In the genomic region with DNA sequence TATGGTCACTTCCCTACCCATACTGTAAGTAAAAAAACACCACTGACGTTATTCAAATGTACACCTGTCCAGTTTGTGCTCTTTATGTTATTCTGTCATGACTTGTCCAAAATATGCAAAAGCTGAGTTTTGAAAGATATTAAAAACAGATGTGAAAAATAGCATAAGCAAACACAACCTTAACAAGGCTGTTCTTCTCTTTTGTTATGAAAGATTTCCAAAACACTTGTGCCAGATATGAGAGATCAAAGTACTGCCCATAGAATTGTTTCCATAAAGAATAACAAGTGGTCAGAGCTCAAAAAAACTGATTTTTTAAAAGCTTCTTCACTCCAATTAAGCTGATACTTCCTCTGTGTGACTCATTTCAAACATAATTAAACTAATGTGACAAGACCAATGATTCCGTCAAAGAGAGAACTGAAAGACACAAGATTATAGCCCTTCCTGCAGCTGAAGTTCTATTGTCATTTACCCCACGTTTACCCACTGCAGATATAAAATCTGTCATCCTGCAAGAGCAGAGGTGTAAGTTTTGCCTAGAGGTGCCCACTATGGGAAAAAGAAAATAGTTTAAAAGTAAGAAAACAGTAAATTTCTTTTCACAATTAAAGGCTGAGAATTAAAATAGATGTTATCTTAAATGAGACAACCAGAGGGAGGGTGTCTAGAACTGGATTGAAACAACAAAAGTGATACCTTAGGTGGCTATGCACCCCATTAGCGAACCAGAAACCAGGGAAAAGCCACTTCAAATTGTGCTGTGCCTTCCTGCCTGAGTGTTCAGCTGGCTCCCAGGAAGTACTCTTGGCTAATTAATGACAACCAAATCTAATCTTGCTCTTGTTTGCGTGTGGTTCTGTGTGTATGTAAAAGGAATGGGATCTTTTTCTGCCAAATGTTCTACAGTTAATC, we compare ENCODE assay signal across 1 cellular context.
A peak's percentile ranks its signal among the peaks of the same experiment; 100 is the strongest.
TF ChIP-seq lines count a peak whose summit lies in the region.

No MANE protein-coding gene starts in this region.

TF ChIP-seq in HEK293, 187 proteins besides CTCF, POLR2A, EP300 and RAD21 (continued from another document):
- TF ChIP-seq WT1 (tag by site-specific recombination; IDR thresholded peaks at IDR 0.05) (0 out of 2 replicates have a peak, but pooled peaks have one; percentile 45), ZNF654 (tag by site-specific recombination; IDR thresholded peaks at IDR 0.05; ENCODE audit: low read depth) (no peak), ZBTB20 (tag by site-specific recombination; IDR thresholded peaks at IDR 0.05) (no peak)
- TF ChIP-seq, protein P1, sequence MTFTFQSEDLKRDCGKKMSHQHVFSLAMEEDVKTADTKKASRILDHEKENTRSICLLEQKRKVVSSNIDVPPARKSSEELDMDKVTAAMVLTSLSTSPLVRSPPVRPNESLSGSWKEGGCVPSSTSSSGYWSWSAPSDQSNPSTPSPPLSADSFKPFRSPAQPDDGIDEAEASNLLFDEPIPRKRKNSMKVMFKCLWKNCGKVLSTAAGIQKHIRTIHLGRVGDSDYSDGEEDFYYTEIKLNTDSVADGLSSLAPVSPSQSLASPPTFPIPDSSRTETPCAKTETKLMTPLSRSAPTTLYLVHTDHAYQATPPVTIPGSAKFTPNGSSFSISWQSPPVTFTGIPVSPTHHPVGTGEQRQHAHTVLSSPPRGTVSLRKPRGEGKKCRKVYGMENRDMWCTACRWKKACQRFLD (tag by site-specific recombination; IDR thresholded peaks at IDR 0.05) = no peak
- TF ChIP-seq, protein P2, sequence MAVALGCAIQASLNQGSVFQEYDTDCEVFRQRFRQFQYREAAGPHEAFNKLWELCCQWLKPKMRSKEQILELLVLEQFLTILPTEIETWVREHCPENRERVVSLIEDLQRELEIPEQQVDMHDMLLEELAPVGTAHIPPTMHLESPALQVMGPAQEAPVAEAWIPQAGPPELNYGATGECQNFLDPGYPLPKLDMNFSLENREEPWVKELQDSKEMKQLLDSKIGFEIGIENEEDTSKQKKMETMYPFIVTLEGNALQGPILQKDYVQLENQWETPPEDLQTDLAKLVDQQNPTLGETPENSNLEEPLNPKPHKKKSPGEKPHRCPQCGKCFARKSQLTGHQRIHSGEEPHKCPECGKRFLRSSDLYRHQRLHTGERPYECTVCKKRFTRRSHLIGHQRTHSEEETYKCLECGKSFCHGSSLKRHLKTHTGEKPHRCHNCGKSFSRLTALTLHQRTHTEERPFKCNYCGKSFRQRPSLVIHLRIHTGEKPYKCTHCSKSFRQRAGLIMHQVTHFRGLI (tag by site-specific recombination; IDR thresholded peaks at IDR 0.05) = no peak
TF ChIP-seq in HEK293: peak in this region for 6.
